ENCODE assay signal across 17 cellular contexts in genomic region chr1:56146449-56146848, GRCh38.
A peak's percentile ranks its signal among the peaks of the same experiment; 100 is the strongest.
DNase-seq lines count a peak whose midpoint lies in the region; TF ChIP-seq lines count a peak whose summit lies in the region.
"Had no signal": no experiment of that assay in that cellular context is flagged by ENCODE, and none has a peak within 500 bp of the region (broad histone marks: within the 10 kb centered on the region; RNA-seq: fewer than 3 reads in every experiment).

No MANE protein-coding gene starts in this region.

- no TSS peak for BruUV-seq in PC-9 (replicated peaks; lab: Mats Ljungman, UMichigan)

- H3F3A ChIP-seq in PC-9 (ENCODE audit: insufficient read depth, low read depth): no peaks in the 10 kb centered on the region

- H3K4me3 ChIP-seq in tibial artery: no peak overlapping the region
- no peak overlapping the region for H3K4me3 ChIP-seq in PC-9
- H3K4me3 ChIP-seq: suprapubic skin had no signal

- H3K27me3 Mint-ChIP-seq in chondrocyte (ENCODE audit: low read depth): no peaks in the 10 kb centered on the region
- H3K27me3 Mint-ChIP-seq: activated T-cell treated with anti-CD3 and anti-CD28 coated beads, Interleukin-2, amount 50 U/mL, for 24 hours had no signal

- peak; percentile 9 for TF ChIP-seq CTCF in chondrocyte (IDR thresholded peaks at IDR 0.05)
- no peak for TF ChIP-seq CTCF in tibial artery (IDR thresholded peaks at IDR 0.05)
- no peak for TF ChIP-seq CTCF in PC-9 (conservative IDR thresholded peaks at IDR 0.05)

- no peaks in the 10 kb centered on the region for H3K9me3 Mint-ChIP-seq in chondrocyte (ENCODE audit: low read depth)

- no peaks in the 10 kb centered on the region for H4K20me1 ChIP-seq in PC-9 (ENCODE audit: insufficient read depth)

- no peaks in the 10 kb centered on the region for H3K79me2 ChIP-seq in PC-9 (ENCODE audit: low read depth)

- H3K4me1 Mint-ChIP-seq in chondrocyte (ENCODE audit: low read depth): peaks cover 16% of the 10 kb centered on the region
- H3K4me1 Mint-ChIP-seq: natural killer cell had no signal

- CTCF ChIA-PET in PC-9 (lab: Charles Lee): no interaction called here

- H3K27ac ChIP-seq in tibial artery: peak overlapping the region; percentile 14 to 43
- H3K27ac ChIP-seq in PC-9: no peak overlapping the region
- H3K27ac ChIP-seq: 22Rv1, suprapubic skin had no signal

- intact Hi-C loops in tibial artery (cut with DNase I; ENCODE audit: low total_unique reads) (no loop called here), PC-9 (cut with micrococcal nuclease; ENCODE audit: unreplicated experiment) (no loop called here)

- no peaks in the 10 kb centered on the region for H3K27me3 ChIP-seq in tibial artery
- no peaks in the 10 kb centered on the region for H3K27me3 ChIP-seq in PC-9 (ENCODE audit: insufficient read depth, low read depth)
- H3K27me3 ChIP-seq: suprapubic skin had no signal

- H2AFZ ChIP-seq in PC-9: no peak overlapping the region

- DNase-seq in NCI-H2029 treated with DMSO at 0.1 percent for 48 hours (lab: John Stamatoyannopoulos, UW) (peak; percentile 34), NCI-H2029 (lab: John Stamatoyannopoulos, UW) (no peak), chondrocyte (ENCODE audit: low spot score) (no peak), iris pigment epithelial cell (ENCODE audit: low read depth) (peak; percentile 29), tibial artery (peak in 1 of 2 donors; percentile 42), PC-9 (no peak), 8988T (no peak)
- no peak for DNase-seq in activated CD4-positive, alpha-beta T cell treated with anti-CD3 and anti-CD28 coated beads for 1 hour
- DNase-seq: activated CD4-positive, alpha-beta T cell treated with anti-CD3 and anti-CD28 coated beads for 48 hours; activated T-cell treated with anti-CD3 and anti-CD28 coated beads, Interleukin-2, amount 50 U/mL, for 24 hours; amygdala; natural killer cell; NCI-H1048; NCI-H524; small intestine had no signal

- H3K4me3 Mint-ChIP-seq in chondrocyte (ENCODE audit: unreplicated experiment): no peak overlapping the region
- H3K4me3 Mint-ChIP-seq: activated T-cell treated with anti-CD3 and anti-CD28 coated beads, Interleukin-2, amount 50 U/mL, for 24 hours; natural killer cell had no signal

- H3K36me3 ChIP-seq in tibial artery (no peaks in the 10 kb centered on the region), PC-9 (ENCODE audit: low read depth) (no peaks in the 10 kb centered on the region)
- H3K36me3 ChIP-seq: suprapubic skin had no signal

- no peaks in the 10 kb centered on the region for H3K9me2 ChIP-seq in PC-9 (ENCODE audit: insufficient read depth)

- POLR2A ChIA-PET in PC-9 (lab: Charles Lee; ENCODE audit: unreplicated experiment): no interaction called here

- H3K27ac Mint-ChIP-seq in chondrocyte (ENCODE audit: unreplicated experiment): peak overlapping the region; percentile 42
- H3K27ac Mint-ChIP-seq: activated T-cell treated with anti-CD3 and anti-CD28 coated beads, Interleukin-2, amount 50 U/mL, for 24 hours; natural killer cell had no signal

- H3K4me1 ChIP-seq in tibial artery: peaks cover 0 to 31% (median 13%) of the 10 kb centered on the region in 4 donors
- no peaks in the 10 kb centered on the region for H3K4me1 ChIP-seq in PC-9 (replicated peaks; ENCODE audit: insufficient read depth)
- H3K4me1 ChIP-seq: suprapubic skin had no signal

- no peak overlapping the region for H3K4me2 ChIP-seq in PC-9

- H3K36me3 Mint-ChIP-seq in chondrocyte (ENCODE audit: low read depth): no peaks in the 10 kb centered on the region
- H3K36me3 Mint-ChIP-seq: natural killer cell had no signal

- H3K9me3 ChIP-seq in tibial artery (no peaks in the 10 kb centered on the region), PC-9 (ENCODE audit: insufficient read depth, low read depth) (no peaks in the 10 kb centered on the region)
- H3K9me3 ChIP-seq: suprapubic skin had no signal

Comparison
In these comparisons a context has a peak if more than half of its experiments do, and no peak if none do; other contexts are left out.
1. DNase-seq: peak in NCI-H2029 treated with DMSO at 0.1 percent for 48 hours (single experiment) and iris pigment epithelial cell (single experiment); none in NCI-H2029 (single experiment), chondrocyte (single experiment), PC-9 (0 of 2), activated CD4-positive, alpha-beta T cell treated with anti-CD3 and anti-CD28 coated beads for 1 hour (single experiment) and 8988T (single experiment).